Comparison of ENCODE assay signal across 18 cellular contexts in genomic region chr7:128450913-128451312, GRCh38.
"Had no signal": no experiment of that assay in that cellular context is flagged by ENCODE, and none has a peak within 500 bp of the region (broad histone marks: within the 10 kb centered on the region; RNA-seq: fewer than 3 reads in every experiment).

No MANE protein-coding gene starts in this region.

- H3K4me3 ChIP-seq: ascending aorta, colonic mucosa, testis, upper lobe of left lung had no signal

- H3K9me3 ChIP-seq: ascending aorta, colonic mucosa, testis, upper lobe of left lung had no signal

- H3K27me3 ChIP-seq: ascending aorta, colonic mucosa, testis, upper lobe of left lung had no signal

- H3K27ac ChIP-seq: colonic mucosa, testis, upper lobe of left lung, WERI-Rb-1 had no signal

- H3K9me3 Mint-ChIP-seq: central memory CD8-positive, alpha-beta T cell; stimulated activated naive CD8-positive, alpha-beta T cell treated with anti-CD3 and anti-CD28 coated beads, Interleukin-15, amount 100 ng/mL, for 72 hours had no signal

- DNase-seq: activated CD8-positive, alpha-beta memory T cell treated with anti-CD3 and anti-CD28 coated beads, Interleukin-2, amount 50 U/mL, for 4 hours; activated naive CD4-positive, alpha-beta T cell treated with Interleukin-2 at 50 U/mL for 16 hours; colonic mucosa; foreskin melanocyte; glutamatergic neuron; left ventricle myocardium superior; occipital lobe; retina; stimulated activated CD4-positive, alpha-beta T cell treated with anti-CD3 and anti-CD28 coated beads, Interleukin-12 subunit alpha, Interleukin-12 subunit beta, amount 100 ng/mL, for 4 hours; stimulated activated CD4-positive, alpha-beta T cell treated with anti-CD3 and anti-CD28 coated beads, Interleukin-1b, Interleukin-23, amount 100 ng/mL, for 48 hours; stimulated activated CD8-positive, alpha-beta memory T cell treated with anti-CD3 and anti-CD28 coated beads, Interleukin-4, amount 100 ng/mL, for 48 hours; SW 1271; testis; upper lobe of left lung; WERI-Rb-1 had no signal

- H3K36me3 ChIP-seq: ascending aorta, colonic mucosa, upper lobe of left lung, WERI-Rb-1 had no signal

- H3K4me3 Mint-ChIP-seq: central memory CD8-positive, alpha-beta T cell had no signal

- H3K4me1 ChIP-seq: colonic mucosa had no signal
